Comparison of ENCODE assay signal across 1 cellular context in genomic region chr19:11230621-11231386, GRCh38.
TF ChIP-seq lines count a peak whose summit lies in the region.

No MANE protein-coding gene starts in this region.

TF ChIP-seq in HepG2, 621 proteins besides CTCF, POLR2A, EP300 and RAD21 (continued from another document and continues in another):
- TF ChIP-seq ZXDC (CRISPR knock-in tag; IDR thresholded peaks at IDR 0.05) (no peak), ZNF547 (CRISPR knock-in tag; IDR thresholded peaks at IDR 0.05) (no peak), RXRA (CRISPR knock-in tag; IDR thresholded peaks at IDR 0.05) (no peak), GLMP (CRISPR knock-in tag; IDR thresholded peaks at IDR 0.05; ENCODE audit: borderline replicate concordance) (no peak), LBX2 (CRISPR knock-in tag; IDR thresholded peaks at IDR 0.05; ENCODE audit: borderline replicate concordance) (no peak), NFIB (CRISPR knock-in tag; IDR thresholded peaks at IDR 0.05; ENCODE audit: borderline replicate concordance) (no peak), ZNF777 (CRISPR knock-in tag; IDR thresholded peaks at IDR 0.05) (no peak), SAP130 (CRISPR knock-in tag; IDR thresholded peaks at IDR 0.05; ENCODE audit: low read depth) (peak; percentile 55; the same call in 1 of the 2 replicates), NFKBIZ (CRISPR knock-in tag; IDR thresholded peaks at IDR 0.05) (no peak), HOXA9 (CRISPR knock-in tag; IDR thresholded peaks at IDR 0.05; ENCODE audit: borderline replicate concordance) (0 out of 2 replicates have a peak, but pooled peaks have one; percentile 32), XBP1 (CRISPR knock-in tag; IDR thresholded peaks at IDR 0.05) (no peak), GATA4 (IDR thresholded peaks at IDR 0.05; ENCODE audit: borderline replicate concordance, low read depth) (no peak), ZSCAN22 (CRISPR knock-in tag; IDR thresholded peaks at IDR 0.05) (no peak), FOXK1 (CRISPR knock-in tag; IDR thresholded peaks at IDR 0.05; ENCODE audit: borderline replicate concordance, low read depth) (no peak), KLF6 (CRISPR knock-in tag; IDR thresholded peaks at IDR 0.05) (no peak), ZNF724P (CRISPR knock-in tag; IDR thresholded peaks at IDR 0.05; ENCODE audit: borderline replicate concordance) (no peak), REST (IDR thresholded peaks at IDR 0.05; ENCODE audit: borderline replicate concordance in 1 of 2, low read depth in 1 of 2, low read length in 2 of 2) (no peak), TGIF2 (CRISPR knock-in tag; IDR thresholded peaks at IDR 0.05) (no peak), CENPT (CRISPR knock-in tag; IDR thresholded peaks at IDR 0.05; ENCODE audit: low read depth) (no peak), ZC3H4 (CRISPR knock-in tag; IDR thresholded peaks at IDR 0.05; ENCODE audit: borderline replicate concordance) (no peak), ZBTB39 (CRISPR knock-in tag; IDR thresholded peaks at IDR 0.05) (no peak), ZBTB33 (CRISPR knock-in tag; IDR thresholded peaks at IDR 0.05) (no peak), FOXM1 (CRISPR knock-in tag; IDR thresholded peaks at IDR 0.05) (no peak), MED1 (CRISPR knock-in tag; IDR thresholded peaks at IDR 0.05) (peak; percentile 24; the same call in 1 of the 2 replicates), CHD4 (IDR thresholded peaks at IDR 0.05; ENCODE audit: borderline replicate concordance, low read length) (peak; percentile 86; the same call in 1 of the 2 replicates), ZBTB7B (CRISPR knock-in tag; IDR thresholded peaks at IDR 0.05) (no peak), NPAS2 (CRISPR knock-in tag; IDR thresholded peaks at IDR 0.05; ENCODE audit: borderline replicate concordance) (no peak), TAF15 (IDR thresholded peaks at IDR 0.05; ENCODE audit: low read depth, low read length, poor library complexity, severe bottlenecking) (no peak), ZNF660 (CRISPR knock-in tag; IDR thresholded peaks at IDR 0.05; ENCODE audit: borderline replicate concordance, low read depth) (no peak), ZMYM4 (CRISPR knock-in tag; IDR thresholded peaks at IDR 0.05) (no peak), ATAD3A (CRISPR knock-in tag; IDR thresholded peaks at IDR 0.05) (no peak), NR1H2 (CRISPR knock-in tag; IDR thresholded peaks at IDR 0.05; ENCODE audit: borderline replicate concordance, low read depth) (no peak), ZNF891 (CRISPR knock-in tag; IDR thresholded peaks at IDR 0.05) (no peak), ZNF614 (CRISPR knock-in tag; IDR thresholded peaks at IDR 0.05; ENCODE audit: borderline replicate concordance) (no peak), ZFAT (CRISPR knock-in tag; conservative IDR thresholded peaks at IDR 0.05) (no peak), PRPF4 (IDR thresholded peaks at IDR 0.05; ENCODE audit: low read depth, low read length, poor library complexity, severe bottlenecking) (no peak), ARID5B (CRISPR knock-in tag; IDR thresholded peaks at IDR 0.05) (no peak), ARID2 (CRISPR knock-in tag; IDR thresholded peaks at IDR 0.05; ENCODE audit: borderline replicate concordance) (no peak), HDAC6 (IDR thresholded peaks at IDR 0.05; ENCODE audit: low read depth, low read length) (no peak), TCF12 (IDR thresholded peaks at IDR 0.05) (no peak), TCF12 (CRISPR knock-in tag; IDR thresholded peaks at IDR 0.05) (no peak), JUNB (CRISPR knock-in tag; IDR thresholded peaks at IDR 0.05; ENCODE audit: borderline replicate concordance) (no peak), ZNF3 (CRISPR knock-in tag; IDR thresholded peaks at IDR 0.05) (no peak), ETV5 (CRISPR knock-in tag; IDR thresholded peaks at IDR 0.05; ENCODE audit: borderline replicate concordance) (peak; percentile 12; the same call in 1 of the 2 replicates), MAZ (IDR thresholded peaks at IDR 0.05; ENCODE audit: borderline replicate concordance, low read depth, low read length) (no peak), MAZ (CRISPR knock-in tag; IDR thresholded peaks at IDR 0.05; ENCODE audit: low read depth) (no peak), ZFP91 (CRISPR knock-in tag; IDR thresholded peaks at IDR 0.05; ENCODE audit: borderline replicate concordance) (0 out of 2 replicates have a peak, but pooled peaks have one; percentile 15)
